In the genomic region with DNA sequence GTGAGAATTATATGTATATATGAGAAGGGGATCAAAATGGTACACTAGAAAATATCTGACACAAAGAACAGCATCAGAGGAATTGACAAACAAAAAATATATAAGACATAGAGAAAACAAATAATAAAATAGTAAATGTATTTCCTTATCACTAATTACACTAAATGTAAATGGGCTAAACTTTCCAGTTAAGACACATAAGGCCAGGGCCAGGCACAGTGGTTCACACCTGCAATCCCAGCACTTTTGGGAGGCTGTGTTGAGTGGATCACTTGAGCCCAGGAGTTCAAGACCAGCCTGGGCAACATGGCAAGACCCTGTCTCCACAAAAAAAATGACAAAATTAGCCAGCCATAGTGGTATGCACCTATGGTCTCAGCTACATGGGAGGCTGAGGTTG, we compare ENCODE assay signal across 24 cellular contexts.
"Had no signal": no experiment of that assay in that cellular context is flagged by ENCODE, and none has a peak within 500 bp of the region (broad histone marks: within the 10 kb centered on the region; RNA-seq: fewer than 3 reads in every experiment).

No MANE protein-coding gene starts in this region.

- H3K4me3 Mint-ChIP-seq: activated CD8-positive, alpha-beta T cell treated with anti-CD3 and anti-CD28 coated beads for 36 hours; activated naive CD8-positive, alpha-beta T cell; activated T-cell treated with anti-CD3 and anti-CD28 coated beads, Interleukin-2, amount 50 U/mL, for 4 hours; activated T-helper 17 cell treated with anti-CD3 and anti-CD28 coated beads, Interleukin-2, amount 50 U/mL, for 72 hours had no signal

- H3K4me3 ChIP-seq: adrenal gland, body of pancreas had no signal

- H3K27me3 Mint-ChIP-seq: activated CD8-positive, alpha-beta T cell treated with anti-CD3 and anti-CD28 coated beads for 36 hours; activated naive CD8-positive, alpha-beta T cell; activated T-helper 17 cell treated with anti-CD3 and anti-CD28 coated beads, Interleukin-2, amount 50 U/mL, for 72 hours had no signal

- H3K4me1 Mint-ChIP-seq: activated T-helper 17 cell treated with anti-CD3 and anti-CD28 coated beads, Interleukin-2, amount 50 U/mL, for 72 hours had no signal

- H3K27me3 ChIP-seq: adrenal gland, body of pancreas had no signal

- H3K27ac Mint-ChIP-seq: activated CD8-positive, alpha-beta T cell treated with anti-CD3 and anti-CD28 coated beads for 36 hours; activated naive CD8-positive, alpha-beta T cell; activated T-helper 17 cell treated with anti-CD3 and anti-CD28 coated beads, Interleukin-2, amount 50 U/mL, for 72 hours had no signal

- H3K27ac ChIP-seq: adrenal gland, body of pancreas had no signal

- ATAC-seq: activated CD4-positive, CD25-positive, alpha-beta regulatory T cell treated with anti-CD3 and anti-CD28 coated beads, Interleukin-2, amount 50 U/mL, for 24 hours; activated CD8-positive, alpha-beta T cell treated with anti-CD3 and anti-CD28 coated beads for 36 hours; activated T-cell treated with anti-CD3 and anti-CD28 coated beads, Interleukin-2, amount 50 U/mL, for 4 hours; activated T-helper 17 cell treated with anti-CD3 and anti-CD28 coated beads, Interleukin-2, amount 50 U/mL, for 72 hours; body of pancreas; esophagus mucosa had no signal

- DNase-seq: activated CD4-positive, alpha-beta T cell treated with anti-CD3 and anti-CD28 coated beads for 48 hours; activated CD4-positive, alpha-beta T cell treated with anti-CD3 and anti-CD28 coated beads, Interleukin-2, amount 50 U/mL, for 1 hour; activated CD4-positive, alpha-beta T cell treated with anti-CD3 and anti-CD28 coated beads, Interleukin-2, amount 50 U/mL, for 48 hours; activated CD8-positive, alpha-beta memory T cell treated with anti-CD3 and anti-CD28 coated beads for 24 hours; activated CD8-positive, alpha-beta T cell treated with anti-CD3 and anti-CD28 coated beads for 36 hours; activated effector memory CD4-positive, alpha-beta T cell treated with Interleukin-2 at 50 U/mL for 16 hours; activated gamma-delta T cell treated with Interleukin-2 at 50 U/mL for 16 hours; activated naive CD4-positive, alpha-beta T cell treated with anti-CD3 and anti-CD28 coated beads, Interleukin-2, amount 50 U/mL, for 16 hours; activated naive CD4-positive, alpha-beta T cell treated with Interleukin-2 at 50 U/mL for 16 hours; activated T-cell treated with anti-CD3 and anti-CD28 coated beads, Interleukin-2, amount 50 U/mL, for 4 hours; adrenal gland; amygdala; aorta; body of pancreas; caudate nucleus; cortex of kidney; effector CD8-positive, alpha-beta T cell; foreskin fibroblast; head of caudate nucleus; T-helper 2 cell had no signal

- H3K36me3 ChIP-seq: adrenal gland had no signal
